ENCODE assay signal across 24 cellular contexts in genomic region chr15:53447053-53447574, GRCh38.
DNase-seq lines count a peak whose midpoint lies in the region; ATAC-seq, FAIRE-seq and TF ChIP-seq lines count a peak whose summit lies in the region.
"Had no signal": no experiment of that assay in that cellular context is flagged by ENCODE, and none has a peak within 500 bp of the region (broad histone marks: within the 10 kb centered on the region; RNA-seq: fewer than 3 reads in every experiment).

No MANE protein-coding gene starts in this region.

- no peak overlapping the region for H3K4me3 Mint-ChIP-seq in endothelial cell (ENCODE audit: unreplicated experiment)
- H3K4me3 Mint-ChIP-seq in activated T-cell treated with anti-CD3 and anti-CD28 coated beads, Interleukin-2, amount 50 U/mL, for 4 hours = no peak overlapping the region
- H3K4me3 Mint-ChIP-seq: CD4-positive, alpha-beta T cell; T-cell had no signal

- no peak overlapping the region for H2BK5ac ChIP-seq in H1 (ENCODE audit: low read depth, low read length)

- intact Hi-C loops in right lobe of liver (cut with DNase I) = no loop called here

- H3K4me2 ChIP-seq in H1 (ENCODE audit: insufficient read depth in 1 of 2, low read depth in 2 of 2, low read length in 2 of 2) = no peak overlapping the region
- H3K4me2 ChIP-seq: A549; BLaER1 treated with 17β-estradiol and CSF1 and Interleukin-3, amounts not matched to agents 10 nM and 100 nM had no signal

- H2BK12ac ChIP-seq in H1 (ENCODE audit: low read depth, low read length) = no peak overlapping the region

- no peak overlapping the region for H4K91ac ChIP-seq in H1 (replicated peaks; ENCODE audit: insufficient read length, low read length)

- H3K23me2 ChIP-seq in H1 (ENCODE audit: low read depth, low read length) = no peaks in the 10 kb centered on the region

- H3K9ac ChIP-seq in H1 (replicated peaks in 1 of 4; ENCODE audit: extremely low read depth in 1 of 4, low read depth in 3 of 4, low read length in 3 of 4) = peak overlapping the region in 1 of 4 experiments; percentile 34; a peak in 1 of 7 replicates
- H3K9ac ChIP-seq: BLaER1 treated with 17β-estradiol and CSF1 and Interleukin-3, amounts not matched to agents 10 nM and 100 nM had no signal

- no peak for TF ChIP-seq EP300 in H1 (IDR thresholded peaks at IDR 0.05; ENCODE audit: borderline replicate concordance in 1 of 2, low read depth in 2 of 2, low read length in 2 of 2)

- H3K36me3 ChIP-seq in H1 (ENCODE audit: control insufficient read depth in 2 of 4, insufficient read depth in 4 of 4, low read length in 3 of 4) (no peaks in the 10 kb centered on the region), right lobe of liver (no peaks in the 10 kb centered on the region)
- H3K36me3 ChIP-seq: BLaER1 treated with 17β-estradiol and CSF1 and Interleukin-3, amounts not matched to agents 10 nM and 100 nM had no signal

- no peak overlapping the region for H3K14ac ChIP-seq in H1 (ENCODE audit: insufficient read length)

- TF ChIP-seq POLR2A in H1 (IDR thresholded peaks at IDR 0.05; ENCODE audit: control extremely low read depth in 1 of 2, low read depth in 2 of 2, low read length in 2 of 2) = no peak
- TF ChIP-seq POLR2A in right lobe of liver (IDR thresholded peaks at IDR 0.05) = peak; percentile 45

- H3K4me1 ChIP-seq in H1 (replicated peaks in 1 of 4; ENCODE audit: control insufficient read depth in 3 of 4, insufficient read depth in 4 of 4, low read length in 3 of 4) (peaks cover 2 to 10% (median 6%) of the 10 kb centered on the region in 4 experiments; a peak in 5 of 7 replicates), right lobe of liver (peaks cover 0 to 53% (median 26%) of the 10 kb centered on the region in 4 donors)
- H3K4me1 ChIP-seq: A549 had no signal

- no peaks in the 10 kb centered on the region for H4K20me1 ChIP-seq in H1 (replicated peaks in 1 of 2; ENCODE audit: control insufficient read depth in 1 of 2, insufficient read depth in 2 of 2, low read length in 2 of 2)
- H4K20me1 ChIP-seq: BLaER1 treated with 17β-estradiol and CSF1 and Interleukin-3, amounts not matched to agents 10 nM and 100 nM had no signal

- H2AK5ac ChIP-seq in H1 (ENCODE audit: low read depth, low read length) = no peak overlapping the region

- H3K4me1 Mint-ChIP-seq in endothelial cell (ENCODE audit: unreplicated experiment) = no peaks in the 10 kb centered on the region
- no peaks in the 10 kb centered on the region for H3K4me1 Mint-ChIP-seq in activated T-cell treated with anti-CD3 and anti-CD28 coated beads, Interleukin-2, amount 50 U/mL, for 4 hours (ENCODE audit: low read depth)
- H3K4me1 Mint-ChIP-seq: T-cell had no signal

- H3K18ac ChIP-seq in H1 (ENCODE audit: extremely low read depth, low read length) = no peak overlapping the region

- peak overlapping the region; percentile 36; the same call in 1 of the 2 replicates for H2AFZ ChIP-seq in H1 (ENCODE audit: low read length)

- H3K4me3 ChIP-seq in H1 (ENCODE audit: extremely low read depth in 1 of 4, insufficient read depth in 2 of 4, low read depth in 3 of 4, low read length in 4 of 4) = no peak overlapping the region
- H3K4me3 ChIP-seq in right lobe of liver = no peak overlapping the region
- H3K4me3 ChIP-seq: A549; BLaER1 treated with 17β-estradiol and CSF1 and Interleukin-3, amounts not matched to agents 10 nM and 100 nM; GM12878 had no signal

- ATAC-seq in right lobe of liver = peak; percentile 56 to 86 (median 68)
- no peak for ATAC-seq in HG03432 (IDR thresholded peaks at IDR 0.05; ENCODE audit: unreplicated experiment)
- ATAC-seq in activated T-cell treated with anti-CD3 and anti-CD28 coated beads, Interleukin-2, amount 50 U/mL, for 4 hours = no peak
- ATAC-seq: A549, GM12878, HCT116, T-cell had no signal

- no peaks in the 10 kb centered on the region for H3K79me2 ChIP-seq in H1 (ENCODE audit: control insufficient read depth in 1 of 2, insufficient read depth in 2 of 2, low read length in 2 of 2)

- H3K36me3 Mint-ChIP-seq in endothelial cell (ENCODE audit: low read depth, unreplicated experiment) = no peaks in the 10 kb centered on the region
- H3K36me3 Mint-ChIP-seq in activated T-cell treated with anti-CD3 and anti-CD28 coated beads, Interleukin-2, amount 50 U/mL, for 4 hours (ENCODE audit: insufficient read depth) = no peaks in the 10 kb centered on the region
- H3K36me3 Mint-ChIP-seq: T-cell had no signal

- no peak overlapping the region for H2BK20ac ChIP-seq in H1 (ENCODE audit: low read length)

- H3K9me3 Mint-ChIP-seq in endothelial cell (ENCODE audit: unreplicated experiment) = no peaks in the 10 kb centered on the region
- no peaks in the 10 kb centered on the region for H3K9me3 Mint-ChIP-seq in activated T-cell treated with anti-CD3 and anti-CD28 coated beads, Interleukin-2, amount 50 U/mL, for 4 hours
- H3K9me3 Mint-ChIP-seq: CD4-positive, alpha-beta T cell; T-cell had no signal

- no peaks in the 10 kb centered on the region for H3K27me3 Mint-ChIP-seq in endothelial cell (ENCODE audit: unreplicated experiment)
- H3K27me3 Mint-ChIP-seq in activated T-cell treated with anti-CD3 and anti-CD28 coated beads, Interleukin-2, amount 50 U/mL, for 4 hours (ENCODE audit: low read depth) = no peaks in the 10 kb centered on the region
- H3K27me3 Mint-ChIP-seq: T-cell had no signal

- CTCF ChIA-PET in H1 (lab: Charles Lee; ENCODE audit: partially characterized antibody) = no interaction called here

- FAIRE-seq in H1 (lab: Jason Lieb, UNC) = no peak
- FAIRE-seq: GM12878 had no signal

- H3K27ac Mint-ChIP-seq in endothelial cell (ENCODE audit: unreplicated experiment) = no peak overlapping the region
- H3K27ac Mint-ChIP-seq: CD4-positive, alpha-beta T cell; T-cell had no signal

- DNase-seq in NCI-H748 (lab: John Stamatoyannopoulos, UW; ENCODE audit: unreplicated experiment) (peak; percentile 19), NCI-H748 treated with DMSO at 0.1 percent for 48 hours (lab: John Stamatoyannopoulos, UW) (no peak), H1 (ENCODE audit: low read depth in 1 of 2, low spot score in 2 of 2) (no peak), right lobe of liver (peak in 1 of 3 donors; percentile 52), endothelial cell (ENCODE audit: low spot score) (no peak), germinal center (ENCODE audit: low spot score) (no peak)
- no peak for DNase-seq in activated T-cell treated with anti-CD3 and anti-CD28 coated beads, Interleukin-2, amount 50 U/mL, for 4 hours
- DNase-seq: AML-193; CD4-positive, alpha-beta T cell; DMS79; EL; GDM1; GOT3; KBM-7; NCI-H1417 treated with DMSO at 0.1 percent for 48 hours; NCI-H1694 treated with DMSO at 0.1 percent for 48 hours; SHP77; T-cell had no signal

- WGBS in H1 (ENCODE audit: extremely low coverage in 1 of 2, insufficient coverage in 1 of 2, insufficient read length in 1 of 2, insufficient replicate concordance in 2 of 2, low coverage in 1 of 2, low lambda C conversion rate in 2 of 2, missing lambda C conversion rate in 1 of 2), 2 experiments = 80% methylated on average over 2 of the region's 2 CpGs; no CpG with 5 or more reads in 1 of the 2 experiments
- 37% methylated on average over 2 of the region's 2 CpGs for WGBS in right lobe of liver (ENCODE audit: insufficient coverage, low coverage, low lambda C conversion rate, missing lambda C conversion rate)

- no peak overlapping the region for H4K8ac ChIP-seq in H1 (ENCODE audit: extremely low read depth, insufficient read depth, low read length)

- no peaks in the 10 kb centered on the region for H3K79me1 ChIP-seq in H1 (ENCODE audit: low read depth, low read length)

- no peak for TF ChIP-seq CTCF in H1 (IDR thresholded peaks at IDR 0.05; ENCODE audit: control extremely low read depth in 1 of 3, insufficient read depth in 1 of 3, low read depth in 1 of 3, low read length in 3 of 3)
- no peak for TF ChIP-seq CTCF in right lobe of liver (IDR thresholded peaks at IDR 0.05)
- no peak for TF ChIP-seq CTCF in endothelial cell (IDR thresholded peaks at IDR 0.05; ENCODE audit: unreplicated experiment)

- H4K5ac ChIP-seq in H1 (ENCODE audit: insufficient read length, low read depth, low read length) = no peak overlapping the region

- H3K4ac ChIP-seq in H1 (replicated peaks; ENCODE audit: insufficient read length, low read depth, low read length) = no peak overlapping the region

- no peak overlapping the region for H3K27ac ChIP-seq in H1 (ENCODE audit: low read depth, low read length)
- H3K27ac ChIP-seq in right lobe of liver = peak overlapping the region; percentile 73 to 93 (median 74)
- H3K27ac ChIP-seq: A549; BLaER1 treated with 17β-estradiol and CSF1 and Interleukin-3, amounts not matched to agents 10 nM and 100 nM; RWPE1 had no signal

- POLR2A ChIA-PET in H1 (lab: Charles Lee; ENCODE audit: partially characterized antibody) = interaction anchor here (0.7 kb wide), 1 partner anchor 41 kb away, joined by 7 read pairs; no protein-coding TSS in a partner anchor

- H3K56ac ChIP-seq in H1 (replicated peaks; ENCODE audit: insufficient read length, low read depth, low read length) = no peak overlapping the region

- no peak overlapping the region for H2BK120ac ChIP-seq in H1 (replicated peaks; ENCODE audit: low read depth, low read length)

- TF ChIP-seq RAD21 in H1 (IDR thresholded peaks at IDR 0.05 in 1 of 2, conservative IDR thresholded peaks at IDR 0.05 in 1 of 2; ENCODE audit: low read depth in 2 of 2, low read length in 2 of 2) = no peak

- H3K9me3 ChIP-seq in H1 (ENCODE audit: insufficient read depth in 2 of 2, low read depth in 1 of 2, low read length in 1 of 2) = no peaks in the 10 kb centered on the region
- H3K9me3 ChIP-seq in right lobe of liver = no peaks in the 10 kb centered on the region
- H3K9me3 ChIP-seq: A549; BLaER1 treated with 17β-estradiol and CSF1 and Interleukin-3, amounts not matched to agents 10 nM and 100 nM had no signal

- no peaks in the 10 kb centered on the region for H3K27me3 ChIP-seq in H1 (replicated peaks in 1 of 4; ENCODE audit: control insufficient read depth in 3 of 4, extremely low read depth in 1 of 4, insufficient read depth in 3 of 4, low read length in 3 of 4)
- no peaks in the 10 kb centered on the region for H3K27me3 ChIP-seq in right lobe of liver
- H3K27me3 ChIP-seq: BLaER1 treated with 17β-estradiol and CSF1 and Interleukin-3, amounts not matched to agents 10 nM and 100 nM had no signal

- no peak overlapping the region for H3K23ac ChIP-seq in H1 (ENCODE audit: insufficient read length)

- no peak overlapping the region for H2BK15ac ChIP-seq in H1 (ENCODE audit: low read length)

TF ChIP-seq in H1, 55 proteins besides CTCF, POLR2A, EP300 and RAD21 (continues in another document):
- TF ChIP-seq MAFK (IDR thresholded peaks at IDR 0.05; ENCODE audit: low read depth, low read length) (no peak), CBX8 (IDR thresholded peaks at IDR 0.05; ENCODE audit: borderline replicate concordance, low read depth, low read length) (no peak), KDM4A (IDR thresholded peaks at IDR 0.05; ENCODE audit: low read depth, low read length, severe bottlenecking) (no peak), JUN (IDR thresholded peaks at IDR 0.05; ENCODE audit: low read depth, low read length) (no peak), ZNF274 (IDR thresholded peaks at IDR 0.05; ENCODE audit: borderline replicate concordance, extremely low read depth, low read length) (no peak), BACH1 (IDR thresholded peaks at IDR 0.05; ENCODE audit: low read length) (no peak), SIN3A (conservative IDR thresholded peaks at IDR 0.05 in 1 of 2, IDR thresholded peaks at IDR 0.05 in 1 of 2; ENCODE audit: low read depth in 1 of 2, low read length in 2 of 2) (no peak), TCF12 (IDR thresholded peaks at IDR 0.05; ENCODE audit: low read depth, low read length) (no peak)

Comparison
In these comparisons a context has a peak if more than half of its experiments do, and no peak if none do; other contexts are left out.
1. ATAC-seq: peak in right lobe of liver (4 of 4); none in HG03432 (single experiment) and activated T-cell treated with anti-CD3 and anti-CD28 coated beads, Interleukin-2, amount 50 U/mL, for 4 hours (0 of 2).